In genomic region chr12:67415473-67415872, GRCh38 we compare ENCODE assay signal across 7 cellular contexts.
DNase-seq lines count a peak whose midpoint lies in the region; ATAC-seq, FAIRE-seq and TF ChIP-seq lines count a peak whose summit lies in the region.

No MANE protein-coding gene starts in this region.

- TF ChIP-seq CTCF in GM12875 (IDR thresholded peaks at IDR 0.05; ENCODE audit: borderline replicate concordance, insufficient read depth, low read depth, low read length) = 0 out of 2 replicates have a peak, but pooled peaks have one; percentile 9
- peak; percentile 7 for TF ChIP-seq CTCF in parathyroid adenoma (IDR thresholded peaks at IDR 0.05)
- TF ChIP-seq CTCF in omental fat pad (IDR thresholded peaks at IDR 0.05) = no peak

- ATAC-seq in GM19452 (IDR thresholded peaks at IDR 0.05; ENCODE audit: unreplicated experiment) (no peak), omental fat pad (ENCODE audit: low FRiP score) (no peak)

- no peak overlapping the region for H3K4me2 ChIP-seq in parathyroid adenoma (ENCODE audit: low read length)

- no peaks in the 10 kb centered on the region for H3K27me3 ChIP-seq in parathyroid adenoma (ENCODE audit: control insufficient read depth, insufficient read depth, low read length)

- H3K4me1 ChIP-seq in parathyroid adenoma = peaks cover 6% of the 10 kb centered on the region

- H3K27ac ChIP-seq in parathyroid adenoma = no peak overlapping the region

- no peaks in the 10 kb centered on the region for H3K79me2 ChIP-seq in parathyroid adenoma

- H3K36me3 ChIP-seq in parathyroid adenoma (ENCODE audit: control insufficient read depth, insufficient read depth, low read length) = no peaks in the 10 kb centered on the region

- no peak overlapping the region for H3K9ac ChIP-seq in parathyroid adenoma

- DNase-seq in NCI-H2196 (lab: John Stamatoyannopoulos, UW; ENCODE audit: unreplicated experiment) = peak; percentile 36
- DNase-seq in DMS79 treated with DMSO at 0.1 percent for 48 hours (lab: John Stamatoyannopoulos, UW) = no peak
- DNase-seq in omental fat pad (ENCODE audit: low spot score) = no peak

- no peak overlapping the region for H2AFZ ChIP-seq in parathyroid adenoma

- peak; percentile 76 for FAIRE-seq in endometrium (lab: Jason Lieb, UNC)

- H3K9me3 ChIP-seq in parathyroid adenoma (ENCODE audit: control insufficient read depth, low read length) = no peaks in the 10 kb centered on the region

- H3K4me3 ChIP-seq in GM12875 (ENCODE audit: low read depth, low read length) (no peak overlapping the region), parathyroid adenoma (ENCODE audit: low read depth, low read length) (no peak overlapping the region)

Comparison
In these comparisons a context has a peak if more than half of its experiments do, and no peak if none do; other contexts are left out.
1. CTCF ChIP-seq: peak in GM12875 (single experiment) and parathyroid adenoma (single experiment); none in omental fat pad (0 of 3).